Comparison of ENCODE assay signal across 33 cellular contexts in genomic region chrX:87140800-87141483, GRCh38.
"Had no signal": no experiment of that assay in that cellular context is flagged by ENCODE, and none has a peak within 500 bp of the region (broad histone marks: within the 10 kb centered on the region; RNA-seq: fewer than 3 reads in every experiment).

No MANE protein-coding gene starts in this region.

- DNase-seq: activated CD4-positive, alpha-beta T cell treated with anti-CD3 and anti-CD28 coated beads for 1 hour; activated CD4-positive, alpha-beta T cell treated with anti-CD3 and anti-CD28 coated beads for 48 hours; activated CD4-positive, CD25-positive, alpha-beta regulatory T cell; activated CD8-positive, alpha-beta T cell treated with anti-CD3 and anti-CD28 coated beads for 36 hours; activated effector memory CD4-positive, alpha-beta T cell treated with anti-CD3 and anti-CD28 coated beads, Interleukin-2, amount 50 U/mL, for 16 hours; activated naive CD4-positive, alpha-beta T cell; activated naive CD4-positive, alpha-beta T cell treated with anti-CD3 and anti-CD28 coated beads, Interleukin-2, amount 50 U/mL, for 16 hours; activated naive CD8-positive, alpha-beta T cell treated with anti-CD3 and anti-CD28 coated beads for 36 hours; activated T-cell treated with anti-CD3 and anti-CD28 coated beads, Interleukin-2, amount 50 U/mL, for 1 hour; activated T-cell treated with anti-CD3 and anti-CD28 coated beads, Interleukin-2, amount 50 U/mL, for 72 hours; amniotic stem cell; aorta; brain microvascular endothelial cell; central memory CD4-positive, alpha-beta T cell; IMR-90; Karpas-422; MG63; NCI-H1048; NCI-H1105 treated with DMSO at 0.1 percent for 48 hours; NCI-H1436; NCI-H1694; NCI-H1930; NCI-H2081 treated with DMSO at 0.1 percent for 48 hours; NCI-H510A; NCI-H526; NCI-H82; SIG-M5; T1000; WERI-Rb-1 had no signal

- H3K27me3 ChIP-seq: brain microvascular endothelial cell, MG63 had no signal

- H3K4me3 Mint-ChIP-seq: activated CD8-positive, alpha-beta T cell treated with anti-CD3 and anti-CD28 coated beads for 36 hours; activated naive CD8-positive, alpha-beta T cell treated with anti-CD3 and anti-CD28 coated beads for 36 hours; activated T-cell treated with anti-CD3 and anti-CD28 coated beads, Interleukin-2, amount 50 U/mL, for 72 hours; activated T-helper 17 cell treated with anti-CD3 and anti-CD28 coated beads, Interleukin-2, amount 50 U/mL, for 72 hours had no signal

- H3K36me3 ChIP-seq: brain microvascular endothelial cell, MG63, WERI-Rb-1 had no signal

- ATAC-seq: activated CD8-positive, alpha-beta T cell treated with anti-CD3 and anti-CD28 coated beads for 36 hours; activated T-cell treated with anti-CD3 and anti-CD28 coated beads, Interleukin-2, amount 50 U/mL, for 72 hours; activated T-helper 17 cell treated with anti-CD3 and anti-CD28 coated beads, Interleukin-2, amount 50 U/mL, for 72 hours; K562; Right ventricle myocardium inferior had no signal

- H3K4me3 ChIP-seq: K562, MG63 had no signal

- H3K4me1 Mint-ChIP-seq: activated naive CD8-positive, alpha-beta T cell treated with anti-CD3 and anti-CD28 coated beads for 36 hours; activated T-helper 17 cell treated with anti-CD3 and anti-CD28 coated beads, Interleukin-2, amount 50 U/mL, for 72 hours had no signal

- H3K27me3 Mint-ChIP-seq: activated CD8-positive, alpha-beta T cell treated with anti-CD3 and anti-CD28 coated beads for 36 hours; activated naive CD8-positive, alpha-beta T cell treated with anti-CD3 and anti-CD28 coated beads for 36 hours; activated T-helper 17 cell treated with anti-CD3 and anti-CD28 coated beads, Interleukin-2, amount 50 U/mL, for 72 hours had no signal

- H3K9me3 ChIP-seq: MG63 had no signal

- H3K9me3 Mint-ChIP-seq: activated CD8-positive, alpha-beta T cell treated with anti-CD3 and anti-CD28 coated beads for 36 hours; activated naive CD8-positive, alpha-beta T cell treated with anti-CD3 and anti-CD28 coated beads for 36 hours; activated T-cell treated with anti-CD3 and anti-CD28 coated beads, Interleukin-2, amount 50 U/mL, for 72 hours; activated T-helper 17 cell treated with anti-CD3 and anti-CD28 coated beads, Interleukin-2, amount 50 U/mL, for 72 hours had no signal

- H3K27ac ChIP-seq: brain microvascular endothelial cell, RWPE1, WERI-Rb-1 had no signal

- H3K27ac Mint-ChIP-seq: activated CD8-positive, alpha-beta T cell treated with anti-CD3 and anti-CD28 coated beads for 36 hours; activated naive CD8-positive, alpha-beta T cell treated with anti-CD3 and anti-CD28 coated beads for 36 hours; activated T-cell treated with anti-CD3 and anti-CD28 coated beads, Interleukin-2, amount 50 U/mL, for 72 hours; activated T-helper 17 cell treated with anti-CD3 and anti-CD28 coated beads, Interleukin-2, amount 50 U/mL, for 72 hours had no signal

- H3K36me3 Mint-ChIP-seq: activated naive CD8-positive, alpha-beta T cell treated with anti-CD3 and anti-CD28 coated beads for 36 hours had no signal
